ENCODE assay signal across 2 cellular contexts in genomic region chr17:73718362-73718761, GRCh38.
TF ChIP-seq lines count a peak whose summit lies in the region.

No MANE protein-coding gene starts in this region.

TF ChIP-seq in K562, 482 proteins besides CTCF, POLR2A, EP300 and RAD21 (continued from another document):
- TF ChIP-seq GTF3C2 (IDR thresholded peaks at IDR 0.05; ENCODE audit: borderline replicate concordance, extremely low read depth, insufficient read length) = no peak

TF ChIP-seq in HepG2, 621 proteins besides CTCF, POLR2A, EP300 and RAD21 (continued from another document):
- no peak for TF ChIP-seq ZNF597 (CRISPR knock-in tag; IDR thresholded peaks at IDR 0.05)
- TF ChIP-seq ATF5 (CRISPR knock-in tag; IDR thresholded peaks at IDR 0.05; ENCODE audit: low read depth) = no peak
